18 cellular contexts compared by ENCODE assay signal in genomic region chr22:45860201-45860600, GRCh38.
"Had no signal": no experiment of that assay in that cellular context is flagged by ENCODE, and none has a peak within 500 bp of the region (broad histone marks: within the 10 kb centered on the region; RNA-seq: fewer than 3 reads in every experiment).

No MANE protein-coding gene starts in this region.

- H3K9me3 Mint-ChIP-seq: dendritic cell treated with granulocyte-macrophage colony-stimulating factor and Interleukin-4, amounts not matched to agents 40 ng/mL and 50 ng/mL, for 4 days; type B pancreatic cell had no signal

- H3K27ac ChIP-seq: foreskin keratinocyte, hepatocyte, suprapubic skin, thyroid gland, uterus had no signal

- ATAC-seq: foreskin keratinocyte; naive thymus-derived CD4-positive, alpha-beta T cell had no signal

- DNase-seq: cerebellar nuclear complex; foreskin keratinocyte; mesendoderm; naive thymus-derived CD4-positive, alpha-beta T cell; nephron progenitor cell; small intestine; stimulated activated CD4-positive, alpha-beta T cell treated with anti-CD3 and anti-CD28 coated beads, Interleukin-12 subunit alpha, Interleukin-12 subunit beta, amount 100 ng/mL, for 4 hours; stimulated activated CD4-positive, alpha-beta T cell treated with anti-CD3 and anti-CD28 coated beads, Interleukin-2, amount 100 ng/mL, for 48 hours; stimulated activated naive CD4-positive, alpha-beta T cell treated with Interleukin-2 at 50 U/mL for 16 hours; thyroid gland; uterus had no signal

- H3K4me3 Mint-ChIP-seq: dendritic cell treated with granulocyte-macrophage colony-stimulating factor and Interleukin-4, amounts not matched to agents 40 ng/mL and 50 ng/mL, for 4 days; naive thymus-derived CD4-positive, alpha-beta T cell; nephron progenitor cell; type B pancreatic cell had no signal

- H3K79me2 ChIP-seq: hepatocyte had no signal

- H2AFZ ChIP-seq: hepatocyte had no signal

- H3K27ac Mint-ChIP-seq: dendritic cell treated with granulocyte-macrophage colony-stimulating factor and Interleukin-4, amounts not matched to agents 40 ng/mL and 50 ng/mL, for 4 days; naive thymus-derived CD4-positive, alpha-beta T cell; nephron progenitor cell; type B pancreatic cell had no signal

- H3K4me3 ChIP-seq: hepatocyte, lung, suprapubic skin, thyroid gland, uterus had no signal

- H3K27me3 ChIP-seq: foreskin keratinocyte, thyroid gland, uterus had no signal

- H3K36me3 ChIP-seq: uterus had no signal

- H3K4me1 ChIP-seq: uterus had no signal

- H3K4me2 ChIP-seq: hepatocyte had no signal

- FAIRE-seq: colon, islet of Langerhans, small intestine had no signal

- H3K9me3 ChIP-seq: suprapubic skin, thyroid gland, uterus had no signal
